In the genomic region with DNA sequence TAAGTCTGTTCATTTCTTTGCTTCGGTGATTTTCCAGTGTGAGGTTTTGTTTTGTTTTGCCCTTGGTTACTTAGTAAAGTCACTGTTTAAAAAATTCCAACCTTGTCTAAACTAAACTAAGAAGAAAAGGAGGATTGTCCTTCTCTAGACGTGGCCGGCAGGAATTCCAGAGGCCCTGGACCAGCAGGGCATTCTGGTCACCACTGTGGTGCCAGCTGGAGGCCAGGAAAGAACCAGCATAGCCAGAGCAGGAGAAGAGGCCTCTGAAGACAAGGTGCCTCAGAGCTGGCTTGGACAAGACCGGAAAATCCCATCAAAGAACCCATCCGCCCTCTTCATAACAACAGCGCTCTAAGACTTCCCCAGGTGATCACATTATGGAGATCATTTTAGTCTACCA, we compare ENCODE assay signal across 13 cellular contexts. TPM values are rescaled to one million over a fixed set of nuclear protein-coding genes. Genes with fewer than 3 reads are reported as not detected.
A peak's percentile ranks its signal among the peaks of the same experiment; 100 is the strongest.
DNase-seq lines count a peak whose midpoint lies in the region; ATAC-seq, FAIRE-seq and TF ChIP-seq lines count a peak whose summit lies in the region.
"Had no signal": no experiment of that assay in that cellular context is flagged by ENCODE, and none has a peak within 500 bp of the region (broad histone marks: within the 10 kb centered on the region; RNA-seq: fewer than 3 reads in every experiment).

No MANE protein-coding gene starts in this region.

- H3K27ac ChIP-seq in Panc1 (ENCODE audit: low read length), result peak overlapping the region; percentile 53
- peak overlapping the region; percentile 4 to 55 for H3K27ac ChIP-seq in esophagus (ENCODE audit: low read depth in 2 of 2, low read length in 1 of 2)
- H3K27ac ChIP-seq in muscle layer of colon (ENCODE audit: low read depth, low read length), result peak overlapping the region; percentile 76
- peak overlapping the region; percentile 61 to 98 for H3K27ac ChIP-seq in thoracic aorta
- H3K27ac ChIP-seq in RWPE1, result no peak overlapping the region
- H3K27ac ChIP-seq: BLaER1, left lung had no signal

- WGBS in esophagus, 2 donors, result 48 to 50% methylated on average over 6 of the region's 6 CpGs

- BruUV-seq in Panc1 (replicated peaks; lab: Mats Ljungman, UMichigan), result no TSS peak

- TF ChIP-seq CTCF in Panc1 (IDR thresholded peaks at IDR 0.05) (no peak), thoracic aorta (IDR thresholded peaks at IDR 0.05) (no peak), RWPE1 (conservative IDR thresholded peaks at IDR 0.05; ENCODE audit: low read depth) (no peak), D721Med (IDR thresholded peaks at IDR 0.05; ENCODE audit: insufficient read depth, missing control alignments) (no peak)

- H3K27ac Mint-ChIP-seq in activated CD4-positive, alpha-beta memory T cell treated with anti-CD3 and anti-CD28 coated beads for 36 hours, result no peak overlapping the region

- peak overlapping the region; percentile 28 for H3K9ac ChIP-seq in muscle layer of colon (ENCODE audit: low read length)
- H3K9ac ChIP-seq: BLaER1 had no signal

- DNase-seq in Panc1 (ENCODE audit: low read depth, low spot score) (no peak), thoracic aorta (ENCODE audit: low spot score) (no peak), RWPE1 (ENCODE audit: low spot score) (no peak), D721Med (ENCODE audit: insufficient read length, low spot score) (no peak), NCI-H510A (lab: John Stamatoyannopoulos, UW) (no peak)
- DNase-seq in activated CD4-positive, alpha-beta memory T cell treated with anti-CD3 and anti-CD28 coated beads for 36 hours, result no peak
- DNase-seq: left lung; NK-92 treated with Interleukin-12 subunit alpha and Interleukin-12 subunit beta, amount 100 ng/mL, for 24 hours had no signal

- CTCF ChIA-PET in Panc1 (lab: Charles Lee) (interaction anchor here (0.9 to 1.5 kb wide), 2 partner anchors 37 to 87 kb away, joined by 4 to 6 read pairs; no protein-coding TSS in a partner anchor), RWPE1 (lab: Yijun Ruan, JAX) (interaction anchor here (0.6 to 0.7 kb wide), 2 partner anchors 87 to 216 kb away, joined by 3 read pairs; no protein-coding TSS in a partner anchor)
- CTCF ChIA-PET in activated CD4-positive, alpha-beta memory T cell treated with anti-CD3 and anti-CD28 coated beads for 36 hours (lab: Charles Lee), result no interaction called here

- H3K27me3 ChIP-seq in Panc1 (ENCODE audit: control insufficient read depth, insufficient read depth, low read length) (no peaks in the 10 kb centered on the region), esophagus (ENCODE audit: control insufficient read depth in 1 of 2, insufficient read depth in 2 of 2, low read length in 2 of 2) (no peaks in the 10 kb centered on the region), muscle layer of colon (ENCODE audit: control insufficient read depth in 1 of 2, insufficient read depth in 2 of 2, low read length in 2 of 2) (no peaks in the 10 kb centered on the region), thoracic aorta (replicated peaks; ENCODE audit: insufficient read depth) (no peaks in the 10 kb centered on the region)
- H3K27me3 ChIP-seq: BLaER1, left lung, tibial nerve had no signal

- no peaks in the 10 kb centered on the region for H3K4me1 Mint-ChIP-seq in activated CD4-positive, alpha-beta memory T cell treated with anti-CD3 and anti-CD28 coated beads for 36 hours (ENCODE audit: low read depth)

- in situ Hi-C loops in Panc1 (cut with HindIII; ENCODE audit: low pct_unique_long_range_greater_than_20kb, low sequenced_read_pairs), result no loop called here

- H3K4me3 Mint-ChIP-seq in activated CD4-positive, alpha-beta memory T cell treated with anti-CD3 and anti-CD28 coated beads for 36 hours, result no peak overlapping the region
- H3K4me3 Mint-ChIP-seq: neural crest cell had no signal

- H3K9me3 Mint-ChIP-seq in activated CD4-positive, alpha-beta memory T cell treated with anti-CD3 and anti-CD28 coated beads for 36 hours, result no peaks in the 10 kb centered on the region
- H3K9me3 Mint-ChIP-seq: neural crest cell had no signal

- POLR2A ChIA-PET in Panc1 (lab: Charles Lee) (no interaction called here), RWPE1 (lab: Yijun Ruan, JAX; ENCODE audit: low non-redundant PET) (no interaction called here)
- POLR2A ChIA-PET in activated CD4-positive, alpha-beta memory T cell treated with anti-CD3 and anti-CD28 coated beads for 36 hours (lab: Charles Lee), result no interaction called here

- H3K4me1 ChIP-seq in Panc1 (ENCODE audit: control insufficient read depth, insufficient read depth, low read length), result peaks cover 58% of the 10 kb centered on the region
- H3K4me1 ChIP-seq in esophagus (ENCODE audit: control insufficient read depth in 2 of 2, insufficient read depth in 2 of 2, low read length in 1 of 2), result no peaks in the 10 kb centered on the region
- peaks cover 64% of the 10 kb centered on the region for H3K4me1 ChIP-seq in muscle layer of colon (ENCODE audit: insufficient read depth, low read length)
- H3K4me1 ChIP-seq in thoracic aorta (ENCODE audit: control insufficient read depth in 1 of 2, low read depth in 2 of 2), result peaks cover 47 to 73% of the 10 kb centered on the region in 2 donors
- H3K4me1 ChIP-seq: BLaER1 had no signal

- H3K27me3 Mint-ChIP-seq in activated CD4-positive, alpha-beta memory T cell treated with anti-CD3 and anti-CD28 coated beads for 36 hours, result peaks cover 6% of the 10 kb centered on the region

- ATAC-seq in Panc1, result peak; percentile 81
- ATAC-seq in thoracic aorta (ENCODE audit: insufficient number of reproducible peaks, low FRiP score, low read depth), result no peak
- ATAC-seq: left lung had no signal

- FAIRE-seq in D721Med (lab: Jason Lieb, UNC), result no peak

- H3K4me3 ChIP-seq in Panc1 (ENCODE audit: low read depth in 2 of 2, low read length in 2 of 2) (peak overlapping the region in 1 of 2 experiments; percentile 20; a peak in 2 of 4 replicates), esophagus (ENCODE audit: low read depth in 1 of 2, low read length in 2 of 2) (no peak overlapping the region), muscle layer of colon (ENCODE audit: low read depth in 1 of 2, low read length in 2 of 2) (peak overlapping the region in 1 of 2 donors; percentile 44), thoracic aorta (peak overlapping the region; percentile 56)
- H3K4me3 ChIP-seq: BLaER1, left lung, tibial nerve had no signal

- no peaks in the 10 kb centered on the region for H3K36me3 Mint-ChIP-seq in activated CD4-positive, alpha-beta memory T cell treated with anti-CD3 and anti-CD28 coated beads for 36 hours

- H3K36me3 ChIP-seq in Panc1 (ENCODE audit: control insufficient read depth, insufficient read depth, low read length) (no peaks in the 10 kb centered on the region), esophagus (ENCODE audit: control insufficient read depth in 2 of 2, insufficient read depth in 2 of 2, low read length in 1 of 2) (no peaks in the 10 kb centered on the region), muscle layer of colon (ENCODE audit: insufficient read depth, low read length) (no peaks in the 10 kb centered on the region), thoracic aorta (no peaks in the 10 kb centered on the region)
- H3K36me3 ChIP-seq: BLaER1, left lung, tibial nerve had no signal

- H3K9me3 ChIP-seq in Panc1 (ENCODE audit: control insufficient read depth, insufficient read depth, low read depth, low read length), result no peaks in the 10 kb centered on the region
- no peaks in the 10 kb centered on the region for H3K9me3 ChIP-seq in esophagus (ENCODE audit: control insufficient read depth in 2 of 2, insufficient read depth in 1 of 2, low read depth in 1 of 2, low read length in 1 of 2)
- H3K9me3 ChIP-seq in muscle layer of colon (ENCODE audit: low read length), result no peaks in the 10 kb centered on the region
- no peaks in the 10 kb centered on the region for H3K9me3 ChIP-seq in thoracic aorta
- H3K9me3 ChIP-seq: BLaER1, left lung, tibial nerve had no signal

- intact Hi-C loops in Panc1 (cut with micrococcal nuclease; ENCODE audit: unreplicated experiment), result no loop called here
- intact Hi-C loops in activated CD4-positive, alpha-beta memory T cell treated with anti-CD3 and anti-CD28 coated beads for 36 hours (cut with micrococcal nuclease), result no loop called here

RNA-seq across cellular contexts. Expression of gene PLOD2, which starts 8.1 kb away (rescaled TPM):
- 158 TPM for total RNA-seq in Panc1 (2021; ENCODE audit: unreplicated experiment)
- 81.1 TPM for polyA plus RNA-seq in Panc1 (2012; ENCODE audit: insufficient read length)
- polyA plus RNA-seq in esophagus, result 10 to 100 TPM; 13.8 to 15.5 TPM
- 10 to 100 TPM; 42.8 to 92.6 TPM for total RNA-seq in thoracic aorta
- under 1 TPM; 0.38 to 0.65 TPM for total RNA-seq in activated CD4-positive, alpha-beta memory T cell treated with anti-CD3 and anti-CD28 coated beads for 36 hours

Comparison
In these comparisons a context has a peak if more than half of its experiments do, and no peak if none do; other contexts are left out.
1. RNA of gene PLOD2, which starts 8.1 kb away (total RNA-seq): 158 TPM in Panc1 (single experiment) and 42.8 to 92.6 TPM in thoracic aorta; 0.38 to 0.65 TPM in activated CD4-positive, alpha-beta memory T cell treated with anti-CD3 and anti-CD28 coated beads for 36 hours; every median in the first group is over 10 times any median in the second.